ENCODE assay signal across 1 cellular context in genomic region chr2:62526531-62527381, GRCh38.
TF ChIP-seq lines count a peak whose summit lies in the region.

No MANE protein-coding gene starts in this region.

TF ChIP-seq in H1, 55 proteins besides CTCF, POLR2A, EP300 and RAD21:
- peak; percentile 58; the same call in 1 of the 2 replicates for TF ChIP-seq KDM1A (IDR thresholded peaks at IDR 0.05; ENCODE audit: borderline replicate concordance, low read length)
- TF ChIP-seq BRCA1 (IDR thresholded peaks at IDR 0.05; ENCODE audit: low read depth, low read length) = no peak
